ENCODE assay signal across 12 cellular contexts in genomic region chr20:46293084-46293483, GRCh38. TPM values are rescaled to one million over a fixed set of nuclear protein-coding genes. Genes with fewer than 3 reads are reported as not detected.
A peak's percentile ranks its signal among the peaks of the same experiment; 100 is the strongest.
DNase-seq lines count a peak whose midpoint lies in the region; ATAC-seq and TF ChIP-seq lines count a peak whose summit lies in the region.
"Had no signal": no experiment of that assay in that cellular context is flagged by ENCODE, and none has a peak within 500 bp of the region (broad histone marks: within the 10 kb centered on the region; RNA-seq: fewer than 3 reads in every experiment).

No MANE protein-coding gene starts in this region.

- ATAC-seq in activated CD8-positive, alpha-beta T cell treated with anti-CD3 and anti-CD28 coated beads, Interleukin-2, amount 10 ng/mL, durations not matched to agents 7 days and 5 days, result peak; percentile 44
- ATAC-seq in activated CD8-positive, alpha-beta T cell treated with anti-CD3 and anti-CD28 coated beads for 36 hours, result no peak
- ATAC-seq in aorta (ENCODE audit: low FRiP score), result no peak

- H3K4me3 ChIP-seq in skeletal muscle cell (ENCODE audit: low read depth, low read length) (no peak overlapping the region), aorta (ENCODE audit: low read length in 2 of 2) (no peak overlapping the region)
- H3K4me3 ChIP-seq: skin epidermis had no signal

- H3K27me3 ChIP-seq in aorta (ENCODE audit: control insufficient read depth in 1 of 2, insufficient read depth in 2 of 2, low read length in 1 of 2), result no peaks in the 10 kb centered on the region

- no peaks in the 10 kb centered on the region for H3K4me1 Mint-ChIP-seq in activated CD8-positive, alpha-beta T cell treated with anti-CD3 and anti-CD28 coated beads, Interleukin-2, amount 10 ng/mL, durations not matched to agents 7 days and 5 days (ENCODE audit: low read depth)
- H3K4me1 Mint-ChIP-seq in activated CD8-positive, alpha-beta T cell treated with anti-CD3 and anti-CD28 coated beads for 36 hours (ENCODE audit: low read depth), result no peaks in the 10 kb centered on the region
- H3K4me1 Mint-ChIP-seq: activated B cell treated with CpG ODN at 0.5 μM for 24 hours had no signal

- no peak overlapping the region for H3K4me3 Mint-ChIP-seq in activated CD8-positive, alpha-beta T cell treated with anti-CD3 and anti-CD28 coated beads, Interleukin-2, amount 10 ng/mL, durations not matched to agents 7 days and 5 days
- no peak overlapping the region for H3K4me3 Mint-ChIP-seq in activated CD8-positive, alpha-beta T cell treated with anti-CD3 and anti-CD28 coated beads for 36 hours
- H3K4me3 Mint-ChIP-seq: activated B cell treated with CpG ODN at 0.5 μM for 24 hours had no signal

- H3K36me3 ChIP-seq in aorta (ENCODE audit: control insufficient read depth in 1 of 2, insufficient read depth in 2 of 2, low read length in 1 of 2), result no peaks in the 10 kb centered on the region

- no peak overlapping the region for H3K27ac ChIP-seq in aorta (ENCODE audit: low read depth in 1 of 2, low read length in 2 of 2)
- H3K27ac ChIP-seq: skin epidermis had no signal

- intact Hi-C loops in activated CD8-positive, alpha-beta T cell treated with anti-CD3 and anti-CD28 coated beads for 36 hours (cut with micrococcal nuclease), result no loop called here
- intact Hi-C loops in aorta (cut with DNase I), result no loop called here

- H3K9me3 Mint-ChIP-seq in activated CD8-positive, alpha-beta T cell treated with anti-CD3 and anti-CD28 coated beads, Interleukin-2, amount 10 ng/mL, durations not matched to agents 7 days and 5 days (ENCODE audit: insufficient read depth), result no peaks in the 10 kb centered on the region
- no peaks in the 10 kb centered on the region for H3K9me3 Mint-ChIP-seq in activated CD8-positive, alpha-beta T cell treated with anti-CD3 and anti-CD28 coated beads for 36 hours
- H3K9me3 Mint-ChIP-seq: activated B cell treated with CpG ODN at 0.5 μM for 24 hours had no signal

- TF ChIP-seq CTCF in activated CD8-positive, alpha-beta T cell treated with anti-CD3 and anti-CD28 coated beads for 36 hours (IDR thresholded peaks at IDR 0.05), result no peak
- no peak for TF ChIP-seq CTCF in GM10248 (IDR thresholded peaks at IDR 0.05; ENCODE audit: control extremely low read depth, extremely low read depth, low read depth, missing control alignments)

- no peak overlapping the region for H3K27ac Mint-ChIP-seq in activated CD8-positive, alpha-beta T cell treated with anti-CD3 and anti-CD28 coated beads, Interleukin-2, amount 10 ng/mL, durations not matched to agents 7 days and 5 days
- H3K27ac Mint-ChIP-seq in activated CD8-positive, alpha-beta T cell treated with anti-CD3 and anti-CD28 coated beads for 36 hours, result no peak overlapping the region
- H3K27ac Mint-ChIP-seq: activated B cell treated with CpG ODN at 0.5 μM for 24 hours had no signal

- no peaks in the 10 kb centered on the region for H3K4me1 ChIP-seq in aorta (ENCODE audit: control insufficient read depth in 1 of 2, insufficient read depth in 2 of 2, low read length in 2 of 2)

- CTCF ChIA-PET in activated CD8-positive, alpha-beta T cell treated with anti-CD3 and anti-CD28 coated beads, Interleukin-2, amount 10 ng/mL, durations not matched to agents 7 days and 5 days (lab: Charles Lee), result no interaction called here
- CTCF ChIA-PET in activated CD8-positive, alpha-beta T cell treated with anti-CD3 and anti-CD28 coated beads for 36 hours (lab: Charles Lee), result no interaction called here
- CTCF ChIA-PET in GM10248 (lab: Yijun Ruan, JAX), result interaction anchor here (1.3 kb wide), 1 partner anchor 14 kb away, joined by 3 read pairs; no protein-coding TSS in a partner anchor

- POLR2A ChIA-PET in activated CD8-positive, alpha-beta T cell treated with anti-CD3 and anti-CD28 coated beads, Interleukin-2, amount 10 ng/mL, durations not matched to agents 7 days and 5 days (lab: Charles Lee), result no interaction called here
- POLR2A ChIA-PET in activated CD8-positive, alpha-beta T cell treated with anti-CD3 and anti-CD28 coated beads for 36 hours (lab: Charles Lee), result no interaction called here
- POLR2A ChIA-PET in GM10248 (lab: Yijun Ruan, JAX), result no interaction called here

- H3K27me3 Mint-ChIP-seq in activated CD8-positive, alpha-beta T cell treated with anti-CD3 and anti-CD28 coated beads, Interleukin-2, amount 10 ng/mL, durations not matched to agents 7 days and 5 days (ENCODE audit: low read depth), result peaks cover 12% of the 10 kb centered on the region
- peaks cover 18% of the 10 kb centered on the region for H3K27me3 Mint-ChIP-seq in activated CD8-positive, alpha-beta T cell treated with anti-CD3 and anti-CD28 coated beads for 36 hours

- 19 to 22% methylated on average over 3 of the region's 3 CpGs for WGBS in aorta, 2 donors

- DNase-seq in activated CD8-positive, alpha-beta T cell treated with anti-CD3 and anti-CD28 coated beads, Interleukin-2, amount 10 ng/mL, durations not matched to agents 7 days and 5 days, result peak; percentile 23
- no peak for DNase-seq in activated CD8-positive, alpha-beta T cell treated with anti-CD3 and anti-CD28 coated beads for 36 hours
- DNase-seq in epidermal melanocyte (ENCODE audit: insufficient read length, low spot score), result peak; percentile 41
- DNase-seq in skeletal muscle cell (ENCODE audit: low read depth), result peak; percentile 11
- DNase-seq in GM10248 (ENCODE audit: extremely low spot score), result no peak
- no peak for DNase-seq in GF-D8 (lab: John Stamatoyannopoulos, UW)
- no peak for DNase-seq in aorta
- DNase-seq: activated B cell treated with CpG ODN at 0.5 μM for 24 hours had no signal

- no peaks in the 10 kb centered on the region for H3K36me3 Mint-ChIP-seq in activated CD8-positive, alpha-beta T cell treated with anti-CD3 and anti-CD28 coated beads, Interleukin-2, amount 10 ng/mL, durations not matched to agents 7 days and 5 days (ENCODE audit: low read depth)
- no peaks in the 10 kb centered on the region for H3K36me3 Mint-ChIP-seq in activated CD8-positive, alpha-beta T cell treated with anti-CD3 and anti-CD28 coated beads for 36 hours (ENCODE audit: low read depth)
- H3K36me3 Mint-ChIP-seq: brain had no signal

- H3K9me3 ChIP-seq in aorta (ENCODE audit: control insufficient read depth, low read length), result no peaks in the 10 kb centered on the region

TF ChIP-seq in PFSK-1, 5 proteins besides CTCF, POLR2A, EP300 and RAD21:
- TF ChIP-seq POLR2AphosphoS5 (IDR thresholded peaks at IDR 0.05; ENCODE audit: low read depth, low read length) (no peak), TAF1 (IDR thresholded peaks at IDR 0.05; ENCODE audit: borderline replicate concordance, insufficient read depth, low read length) (no peak), SIN3A (IDR thresholded peaks at IDR 0.05; ENCODE audit: borderline replicate concordance, insufficient read depth, low read length) (peak; percentile 85; the same call in 1 of the 2 replicates), FOXP2 (optimal IDR thresholded peaks at IDR 0.05; ENCODE audit: borderline replicate concordance, extremely low read depth, extremely low read length, insufficient read depth) (no peak), REST (IDR thresholded peaks at IDR 0.05; ENCODE audit: insufficient read depth in 1 of 2, low read depth in 2 of 2, low read length in 2 of 2) (peak; percentile 92 to 99)

RNA-seq across cellular contexts. Expression of gene CDH22, which starts 15.2 kb away (rescaled TPM):
- not detected for total RNA-seq in activated CD8-positive, alpha-beta T cell treated with anti-CD3 and anti-CD28 coated beads, Interleukin-2, amount 10 ng/mL, durations not matched to agents 7 days and 5 days
- not detected for total RNA-seq in activated CD8-positive, alpha-beta T cell treated with anti-CD3 and anti-CD28 coated beads for 36 hours
- polyA plus RNA-seq in PFSK-1 (2012; ENCODE audit: insufficient read length, low read depth), result 0.11 TPM
- total RNA-seq in aorta, result not detected
- not detected for polyA plus RNA-seq in aorta
- total RNA-seq: kidney epithelial cell had no signal

Comparison
In these comparisons a context has a peak if more than half of its experiments do, and no peak if none do; other contexts are left out.
1. DNase-seq: peak in activated CD8-positive, alpha-beta T cell treated with anti-CD3 and anti-CD28 coated beads, Interleukin-2, amount 10 ng/mL, durations not matched to agents 7 days and 5 days (single experiment), epidermal melanocyte (single experiment) and skeletal muscle cell (single experiment); none in activated CD8-positive, alpha-beta T cell treated with anti-CD3 and anti-CD28 coated beads for 36 hours (single experiment), GM10248 (single experiment), GF-D8 (single experiment) and aorta (0 of 2).